11 cellular contexts compared by ENCODE assay signal in genomic region chr1:56472860-56473259, GRCh38.
DNase-seq lines count a peak whose midpoint lies in the region; ATAC-seq lines count a peak whose summit lies in the region.
"Had no signal": no experiment of that assay in that cellular context is flagged by ENCODE, and none has a peak within 500 bp of the region (broad histone marks: within the 10 kb centered on the region; RNA-seq: fewer than 3 reads in every experiment).

No MANE protein-coding gene starts in this region.

- H3K9me3 ChIP-seq in effector memory CD4-positive, alpha-beta T cell (ENCODE audit: control insufficient read depth, low read length) = no peaks in the 10 kb centered on the region

- no peaks in the 10 kb centered on the region for H3K27me3 ChIP-seq in effector memory CD4-positive, alpha-beta T cell (replicated peaks; ENCODE audit: control insufficient read depth, insufficient read depth, low read length, poor library complexity, severe bottlenecking)

- ATAC-seq in GM18517 (IDR thresholded peaks at IDR 0.05; ENCODE audit: unreplicated experiment) (peak; percentile 91), GM21737 (IDR thresholded peaks at IDR 0.05; ENCODE audit: unreplicated experiment) (peak; percentile 66), HG03521 (IDR thresholded peaks at IDR 0.05; ENCODE audit: unreplicated experiment) (peak; percentile 69)

- no peaks in the 10 kb centered on the region for H3K4me1 ChIP-seq in effector memory CD4-positive, alpha-beta T cell (ENCODE audit: control insufficient read depth, insufficient read depth, low read length, poor library complexity, severe bottlenecking)

- H3K4me3 ChIP-seq in effector memory CD4-positive, alpha-beta T cell (ENCODE audit: insufficient read depth, low read depth, low read length, poor library complexity, severe bottlenecking) = no peak overlapping the region

- H3K36me3 ChIP-seq in effector memory CD4-positive, alpha-beta T cell (ENCODE audit: control insufficient read depth, insufficient read depth, low read length) = no peaks in the 10 kb centered on the region

- no peak overlapping the region for H3K27ac ChIP-seq in effector memory CD4-positive, alpha-beta T cell (ENCODE audit: insufficient read depth, low read length, poor library complexity, severe bottlenecking)
- H3K27ac ChIP-seq: epithelial cell of prostate had no signal

- DNase-seq in germinal center (ENCODE audit: low spot score) (peak; percentile 67), NCI-H2196 (lab: John Stamatoyannopoulos, UW; ENCODE audit: unreplicated experiment) (no peak), NCI-H510A treated with DMSO at 0.1 percent for 48 hours (lab: John Stamatoyannopoulos, UW) (no peak), NCI-H187 treated with DMSO at 0.1 percent for 48 hours (lab: John Stamatoyannopoulos, UW) (no peak)
- no peak for DNase-seq in effector memory CD4-positive, alpha-beta T cell
- DNase-seq: activated effector memory CD4-positive, alpha-beta T cell treated with anti-CD3 and anti-CD28 coated beads, Interleukin-2, amount 50 U/mL, for 16 hours; stimulated activated CD4-positive, alpha-beta T cell treated with anti-CD3 and anti-CD28 coated beads, Interleukin-4, amount 100 ng/mL, for 24 hours had no signal
